In the genomic region with DNA sequence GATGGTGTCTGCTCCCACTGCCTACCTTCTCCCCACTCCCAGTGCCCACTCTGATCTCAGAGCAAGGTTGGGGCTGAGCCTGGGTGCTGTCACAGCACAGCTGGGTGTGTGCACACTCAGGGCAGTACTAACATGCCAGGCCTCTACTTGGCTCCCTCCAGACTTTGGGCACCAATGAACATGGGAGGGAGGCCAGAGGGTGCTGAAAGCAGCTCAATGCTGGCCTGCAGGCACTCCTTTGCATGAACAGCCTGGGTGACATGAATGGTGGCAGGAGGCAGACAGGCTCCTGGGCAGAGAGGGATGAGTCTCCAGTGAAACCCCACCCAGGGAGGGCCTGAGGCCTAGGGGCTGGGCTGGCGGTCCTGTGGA, we compare ENCODE assay signal across 36 cellular contexts.
"Had no signal": no experiment of that assay in that cellular context is flagged by ENCODE, and none has a peak within 500 bp of the region (broad histone marks: within the 10 kb centered on the region; RNA-seq: fewer than 3 reads in every experiment).

No MANE protein-coding gene starts in this region.

- ATAC-seq: activated CD8-positive, alpha-beta memory T cell treated with anti-CD3 and anti-CD28 coated beads, Interleukin-2, amount 10 ng/mL, durations not matched to agents 7 days and 5 days; PC-3 had no signal

- H3K9me3 ChIP-seq: SJCRH30 had no signal

- H3K4me3 ChIP-seq: MG63, Peyer's patch, SJCRH30, SK-N-MC had no signal

- H3K4me1 ChIP-seq: Peyer's patch, SJCRH30 had no signal

- H3K36me3 ChIP-seq: brain microvascular endothelial cell, MG63, Peyer's patch, SJCRH30, WERI-Rb-1 had no signal

- H3K27me3 ChIP-seq: brain microvascular endothelial cell, MG63, Peyer's patch, SJCRH30 had no signal

- H3K27ac ChIP-seq: brain microvascular endothelial cell, Peyer's patch, RWPE1, SJCRH30, SK-N-MC, WERI-Rb-1 had no signal

- DNase-seq: activated CD4-positive, alpha-beta memory T cell treated with anti-CD3 and anti-CD28 coated beads, Interleukin-2, amount 10 ng/mL, durations not matched to agents 7 days and 5 days; activated CD4-positive, alpha-beta T cell treated with anti-CD3 and anti-CD28 coated beads for 1 hour; activated CD4-positive, alpha-beta T cell treated with anti-CD3 and anti-CD28 coated beads for 48 hours; activated CD4-positive, CD25-positive, alpha-beta regulatory T cell; activated CD8-positive, alpha-beta memory T cell treated with anti-CD3 and anti-CD28 coated beads for 24 hours; activated CD8-positive, alpha-beta memory T cell treated with anti-CD3 and anti-CD28 coated beads, Interleukin-2, amount 10 ng/mL, durations not matched to agents 7 days and 5 days; activated CD8-positive, alpha-beta memory T cell treated with anti-CD3 and anti-CD28 coated beads, Interleukin-2, amount 50 U/mL, for 48 hours; activated effector memory CD4-positive, alpha-beta T cell treated with Interleukin-2 at 50 U/mL for 16 hours; activated naive CD4-positive, alpha-beta T cell treated with anti-CD3 and anti-CD28 coated beads, Interleukin-2, amount 10 ng/mL, durations not matched to agents 7 days and 5 days; activated naive CD8-positive, alpha-beta T cell treated with anti-CD3 and anti-CD28 coated beads for 36 hours; activated T-cell treated with anti-CD3 and anti-CD28 coated beads, Interleukin-2, amount 50 U/mL, for 48 hours; amniotic stem cell; aorta; brain microvascular endothelial cell; Kasumi-1; KG1; MG63; NCI-H1048; NCI-H1105 treated with DMSO at 0.1 percent for 48 hours; NCI-H1436; NCI-H1694; NCI-H1930; NCI-H2081 treated with DMSO at 0.1 percent for 48 hours; NCI-H226; NCI-H446 treated with DMSO at 0.1 percent for 48 hours; NCI-H524; NCI-H69; NK-92 treated with Interleukin-12 subunit alpha and Interleukin-12 subunit beta, amount 100 ng/mL, for 24 hours; PC-3; Peyer's patch; SHP77; SJCRH30; T1000; WERI-Rb-1 had no signal
